In the genomic region with DNA sequence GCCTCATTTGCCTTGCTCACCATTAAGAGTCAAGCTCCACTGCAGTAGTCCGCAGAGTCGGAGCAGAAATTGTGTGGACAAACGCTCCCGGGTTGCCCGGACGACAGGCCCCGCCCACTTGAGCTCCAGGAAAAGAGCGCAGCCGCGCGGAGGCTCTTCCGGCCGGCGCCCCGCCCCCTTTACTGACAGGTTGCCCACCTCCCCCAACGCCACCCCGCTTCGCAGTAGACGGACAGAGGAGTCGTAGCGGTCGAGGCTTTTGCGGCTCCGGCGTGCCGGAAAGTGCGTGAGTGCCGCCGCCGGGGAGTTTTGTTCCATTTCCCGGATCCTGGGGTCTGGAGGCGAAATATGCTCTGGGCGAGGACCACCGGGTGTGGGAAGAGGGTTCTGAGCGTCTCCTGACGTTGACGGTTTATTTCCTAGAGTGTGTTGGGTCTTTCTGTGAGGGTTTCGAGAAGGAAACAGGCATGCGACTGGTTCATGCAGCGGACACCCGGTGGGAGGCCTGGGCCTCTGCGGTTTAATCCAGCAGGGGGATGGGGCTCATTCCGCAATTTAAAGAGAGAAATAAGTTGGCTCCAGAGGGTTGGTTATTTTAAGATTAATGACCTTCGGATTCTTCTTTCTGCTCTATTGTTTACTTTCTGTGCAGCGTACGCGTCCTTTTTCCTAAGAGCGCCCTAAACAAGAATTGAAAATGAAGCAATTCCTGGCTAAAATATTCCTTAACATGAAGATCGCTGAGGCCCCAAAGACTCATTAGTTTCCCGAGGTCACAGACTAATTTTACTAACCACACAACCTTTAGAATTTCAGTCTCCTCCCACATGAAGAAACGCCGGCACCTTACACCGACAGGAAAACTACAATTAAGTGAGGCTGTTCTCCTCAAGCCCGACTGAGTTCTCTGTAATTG, we compare ENCODE assay signal across 8 cellular contexts. TPM values are rescaled to one million over a fixed set of nuclear protein-coding genes. Genes with fewer than 3 reads are reported as not detected.
DNase-seq lines count a peak whose midpoint lies in the region; ATAC-seq and TF ChIP-seq lines count a peak whose summit lies in the region.

A gene with protein sequence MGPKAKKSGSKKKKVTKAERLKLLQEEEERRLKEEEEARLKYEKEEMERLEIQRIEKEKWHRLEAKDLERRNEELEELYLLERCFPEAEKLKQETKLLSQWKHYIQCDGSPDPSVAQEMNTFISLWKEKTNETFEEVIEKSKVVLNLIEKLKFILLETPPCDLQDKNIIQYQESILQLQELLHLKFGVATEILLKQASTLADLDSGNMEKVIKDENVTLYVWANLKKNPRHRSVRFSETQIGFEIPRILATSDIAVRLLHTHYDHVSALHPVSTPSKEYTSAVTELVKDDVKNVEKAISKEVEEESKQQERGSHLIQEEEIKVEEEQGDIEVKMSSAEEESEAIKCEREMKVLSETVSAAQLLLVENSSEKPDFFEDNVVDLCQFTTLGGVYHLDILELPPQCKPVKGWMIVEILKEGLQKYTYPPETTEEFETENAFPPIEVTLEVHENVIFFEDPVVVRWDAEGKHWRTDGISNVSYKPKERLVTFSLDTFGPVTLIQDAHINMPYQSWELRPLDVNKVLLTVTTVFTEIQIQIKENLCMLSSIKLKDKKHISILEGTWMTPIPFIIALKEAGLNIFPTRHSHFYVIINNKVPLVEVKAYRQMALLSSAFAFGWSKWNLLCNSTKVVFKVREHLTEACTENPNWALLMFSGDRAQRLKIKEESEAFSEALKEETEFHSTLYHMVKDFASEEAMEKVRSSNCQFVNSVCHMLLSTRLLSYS (minus strand): TSS at position 105 of the 916 bp plus-strand sequence. CDS start 82 bp downstream, at position 23.
A gene with protein sequence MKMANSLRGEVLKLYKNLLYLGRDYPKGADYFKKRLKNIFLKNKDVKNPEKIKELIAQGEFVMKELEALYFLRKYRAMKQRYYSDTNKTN (plus strand): TSS at position 182 of the 916 bp plus-strand sequence. CDS start 8,720 bp downstream, outside the sequence.

- no peaks in the 10 kb centered on the region for H3K27me3 ChIP-seq in lung (ENCODE audit: control insufficient read depth, insufficient read depth)

- ATAC-seq in lung (ENCODE audit: insufficient read depth, low FRiP score), result peak; percentile 99

- peaks cover 0 to 4% of the 10 kb centered on the region in 2 donors for H3K4me1 ChIP-seq in lung (ENCODE audit: control insufficient read depth in 2 of 2, insufficient read depth in 2 of 2, low read length in 2 of 2)

- H3K27ac ChIP-seq in lung (ENCODE audit: low read depth in 1 of 2, low read length in 1 of 2), result peak within 1 kb of the TSS; percentile 97 to 98

- peak; percentile 97 for DNase-seq in COLO668 (lab: John Stamatoyannopoulos, UW; ENCODE audit: unreplicated experiment)
- peak; percentile 89 for DNase-seq in GM20000 (ENCODE audit: low spot score)
- peak; percentile 66 for DNase-seq in HS-5 (ENCODE audit: low read depth)
- DNase-seq in NK-92 (lab: John Stamatoyannopoulos, UW; ENCODE audit: unreplicated experiment), result peak; percentile 80
- DNase-seq in activated CD8-positive, alpha-beta memory T cell treated with anti-CD3 and anti-CD28 coated beads for 24 hours, result peak; percentile 98
- DNase-seq in effector CD8-positive, alpha-beta T cell (lab: John Stamatoyannopoulos, UW), result peak; percentile 94
- peak; percentile 97 for DNase-seq in lung (ENCODE audit: low spot score)
- peak; percentile 90 to 96 (median 90) for DNase-seq in stimulated activated CD4-positive, alpha-beta T cell treated with anti-CD3 and anti-CD28 coated beads, TNF-alpha, amount 100 ng/mL, for 24 hours (ENCODE audit: low read depth in 3 of 3)

- peak within 1 kb of the TSS; percentile 70 for H3K4me3 ChIP-seq in lung

- TF ChIP-seq CTCF in GM20000 (IDR thresholded peaks at IDR 0.05; ENCODE audit: extremely low read depth, missing control alignments) (no peak), lung (IDR thresholded peaks at IDR 0.05; ENCODE audit: control extremely low read depth, extremely low read depth) (no peak)

- H3K36me3 ChIP-seq in lung (ENCODE audit: control insufficient read depth in 2 of 2, insufficient read depth in 2 of 2, low read length in 2 of 2), result peaks cover 0 to 2% of the 10 kb centered on the region in 2 donors

- H3K9me3 ChIP-seq in lung (ENCODE audit: control insufficient read depth in 2 of 2, insufficient read depth in 1 of 2, low read length in 1 of 2), result no peaks in the 10 kb centered on the region

- WGBS in lung, 2 donors, result 0% methylated on average over 53 to 54 of the region's 54 CpGs

RNA-seq across cellular contexts. Expression of the first gene that starts in this region (rescaled TPM):
- 10 to 100 TPM in 1 of 2 donors, 1 to 10 TPM in 1; 9.0 to 11.9 TPM for total RNA-seq in lung
- polyA plus RNA-seq in lung, result 1 to 10 TPM; 2.0 to 2.5 TPM

RNA-seq across cellular contexts. Expression of the second gene that starts in this region (rescaled TPM):
- 10 to 100 TPM; 14.9 to 35.8 TPM for total RNA-seq in lung
- polyA plus RNA-seq in lung, result 10 to 100 TPM; 12.2 to 35.7 TPM

Comparison
In these comparisons a context has a peak if more than half of its experiments do, and no peak if none do; other contexts are left out.
1. Peak in every context shown above with its lines: DNase-seq, ATAC-seq, H3K4me3 ChIP-seq and H3K27ac ChIP-seq.